In genomic region chr13:77909827-77910226, GRCh38 we compare ENCODE assay signal across 19 cellular contexts. TPM values are rescaled to one million over a fixed set of nuclear protein-coding genes. Genes with fewer than 3 reads are reported as not detected.
A peak's percentile ranks its signal among the peaks of the same experiment; 100 is the strongest.
DNase-seq lines count a peak whose midpoint lies in the region; ATAC-seq and TF ChIP-seq lines count a peak whose summit lies in the region.
"Had no signal": no experiment of that assay in that cellular context is flagged by ENCODE, and none has a peak within 500 bp of the region (broad histone marks: within the 10 kb centered on the region; RNA-seq: fewer than 3 reads in every experiment).

No MANE protein-coding gene starts in this region.

- TF ChIP-seq CTCF in mucosa of descending colon (IDR thresholded peaks at IDR 0.05), result no peak
- TF ChIP-seq CTCF in CD4-positive, alpha-beta T cell (IDR thresholded peaks at IDR 0.05), result no peak

- no peaks in the 10 kb centered on the region for H3K9me3 Mint-ChIP-seq in activated naive CD4-positive, alpha-beta T cell treated with anti-CD3 and anti-CD28 coated beads, Interleukin-2, amount 50 U/mL, for 24 hours
- no peaks in the 10 kb centered on the region for H3K9me3 Mint-ChIP-seq in activated naive CD4-positive, alpha-beta T cell treated with anti-CD3 and anti-CD28 coated beads for 36 hours
- no peaks in the 10 kb centered on the region for H3K9me3 Mint-ChIP-seq in CD4-positive, alpha-beta T cell
- H3K9me3 Mint-ChIP-seq: CD4-positive, alpha-beta memory T cell; IgD-negative memory B cell had no signal

- H3K27me3 Mint-ChIP-seq in activated naive CD4-positive, alpha-beta T cell treated with anti-CD3 and anti-CD28 coated beads, Interleukin-2, amount 50 U/mL, for 24 hours, result peaks cover 2% of the 10 kb centered on the region
- peaks cover 3% of the 10 kb centered on the region for H3K27me3 Mint-ChIP-seq in activated naive CD4-positive, alpha-beta T cell treated with anti-CD3 and anti-CD28 coated beads for 36 hours (ENCODE audit: low read depth)
- H3K27me3 Mint-ChIP-seq in CD4-positive, alpha-beta T cell, result peaks cover 4% of the 10 kb centered on the region

- intact Hi-C loops in activated naive CD4-positive, alpha-beta T cell treated with anti-CD3 and anti-CD28 coated beads for 36 hours (cut with micrococcal nuclease), result no loop called here
- intact Hi-C loops in mucosa of descending colon (cut with DNase I, micrococcal nuclease), result no loop called here
- intact Hi-C loops in CD4-positive, alpha-beta T cell (cut with DNase I, micrococcal nuclease), result no loop called here

- POLR2A ChIA-PET in CD4-positive, alpha-beta T cell (lab: Charles Lee), result no interaction called here

- DNase-seq in activated naive CD4-positive, alpha-beta T cell treated with anti-CD3 and anti-CD28 coated beads for 36 hours, result no peak
- peak; percentile 57 for DNase-seq in SK-N-DZ (ENCODE audit: low spot score)
- no peak for DNase-seq in MV-4-11 (lab: John Stamatoyannopoulos, UW)
- DNase-seq in mucosa of descending colon, result no peak
- no peak for DNase-seq in CD4-positive, alpha-beta T cell
- DNase-seq: AML-193; CD4-positive, alpha-beta memory T cell; DMS153; DMS79; GF-D8 had no signal

- H3K9me3 ChIP-seq in mesodermal cell (ENCODE audit: control insufficient read depth, low read length) (no peaks in the 10 kb centered on the region), mucosa of descending colon (no peaks in the 10 kb centered on the region)
- H3K9me3 ChIP-seq in CD4-positive, alpha-beta T cell (ENCODE audit: control insufficient read depth, low read length), result no peaks in the 10 kb centered on the region
- H3K9me3 ChIP-seq: A549, HAP-1 had no signal

- H3K36me3 Mint-ChIP-seq in activated naive CD4-positive, alpha-beta T cell treated with anti-CD3 and anti-CD28 coated beads, Interleukin-2, amount 50 U/mL, for 24 hours, result no peaks in the 10 kb centered on the region
- no peaks in the 10 kb centered on the region for H3K36me3 Mint-ChIP-seq in activated naive CD4-positive, alpha-beta T cell treated with anti-CD3 and anti-CD28 coated beads for 36 hours (ENCODE audit: low read depth)
- no peaks in the 10 kb centered on the region for H3K36me3 Mint-ChIP-seq in CD4-positive, alpha-beta T cell (ENCODE audit: low read depth)
- H3K36me3 Mint-ChIP-seq: CD4-positive, alpha-beta memory T cell; IgD-negative memory B cell had no signal

- H3K27ac Mint-ChIP-seq in activated naive CD4-positive, alpha-beta T cell treated with anti-CD3 and anti-CD28 coated beads, Interleukin-2, amount 50 U/mL, for 24 hours, result peak overlapping the region; percentile 15
- H3K27ac Mint-ChIP-seq in activated naive CD4-positive, alpha-beta T cell treated with anti-CD3 and anti-CD28 coated beads for 36 hours, result no peak overlapping the region
- H3K27ac Mint-ChIP-seq in CD4-positive, alpha-beta T cell, result no peak overlapping the region
- H3K27ac Mint-ChIP-seq: CD4-positive, alpha-beta memory T cell; IgD-negative memory B cell had no signal

- CTCF ChIA-PET in activated naive CD4-positive, alpha-beta T cell treated with anti-CD3 and anti-CD28 coated beads for 36 hours (lab: Charles Lee), result no interaction called here
- CTCF ChIA-PET in CD4-positive, alpha-beta T cell (lab: Charles Lee), result no interaction called here

- H3K27ac ChIP-seq in mesodermal cell (ENCODE audit: low read depth, low read length, severe bottlenecking), result peak overlapping the region; percentile 11
- no peak overlapping the region for H3K27ac ChIP-seq in CD4-positive, alpha-beta T cell (ENCODE audit: low read depth, low read length)
- H3K27ac ChIP-seq: 22Rv1, A549, C4-2B had no signal

- H3K4me1 Mint-ChIP-seq in activated naive CD4-positive, alpha-beta T cell treated with anti-CD3 and anti-CD28 coated beads, Interleukin-2, amount 50 U/mL, for 24 hours, result no peaks in the 10 kb centered on the region
- H3K4me1 Mint-ChIP-seq in activated naive CD4-positive, alpha-beta T cell treated with anti-CD3 and anti-CD28 coated beads for 36 hours (ENCODE audit: low read depth), result no peaks in the 10 kb centered on the region
- H3K4me1 Mint-ChIP-seq in CD4-positive, alpha-beta T cell (ENCODE audit: low read depth), result no peaks in the 10 kb centered on the region
- H3K4me1 Mint-ChIP-seq: CD4-positive, alpha-beta memory T cell; IgD-negative memory B cell had no signal

- H3K4me3 ChIP-seq in mesodermal cell (ENCODE audit: extremely low read depth, insufficient read depth, low read length, poor library complexity, severe bottlenecking) (no peak overlapping the region), mucosa of descending colon (no peak overlapping the region)
- H3K4me3 ChIP-seq: A549, HAP-1 had no signal

- no peak overlapping the region for H3K4me3 Mint-ChIP-seq in activated naive CD4-positive, alpha-beta T cell treated with anti-CD3 and anti-CD28 coated beads, Interleukin-2, amount 50 U/mL, for 24 hours
- H3K4me3 Mint-ChIP-seq in activated naive CD4-positive, alpha-beta T cell treated with anti-CD3 and anti-CD28 coated beads for 36 hours, result no peak overlapping the region
- H3K4me3 Mint-ChIP-seq in CD4-positive, alpha-beta T cell, result no peak overlapping the region
- H3K4me3 Mint-ChIP-seq: CD4-positive, alpha-beta memory T cell; IgD-negative memory B cell had no signal

- peaks cover 4% of the 10 kb centered on the region for H3K27me3 ChIP-seq in CD4-positive, alpha-beta T cell (ENCODE audit: control insufficient read depth, insufficient read depth, low read length)

- no peaks in the 10 kb centered on the region for H3K4me1 ChIP-seq in mesodermal cell (ENCODE audit: control insufficient read depth, insufficient read depth, low read length, poor library complexity, severe bottlenecking)
- no peaks in the 10 kb centered on the region for H3K4me1 ChIP-seq in mucosa of descending colon (ENCODE audit: low read depth)
- H3K4me1 ChIP-seq: A549, HAP-1 had no signal

- WGBS in mesodermal cell (ENCODE audit: insufficient coverage in 2 of 2), 2 experiments, result 40 to 86% methylated on average over 1 of the region's 3 CpGs

- H3K36me3 ChIP-seq in mesodermal cell (ENCODE audit: control insufficient read depth, insufficient read depth, low read length) (no peaks in the 10 kb centered on the region), mucosa of descending colon (ENCODE audit: low read depth) (no peaks in the 10 kb centered on the region)
- H3K36me3 ChIP-seq: HAP-1 had no signal

- ATAC-seq in mucosa of descending colon, result no peak
- ATAC-seq in CD4-positive, alpha-beta T cell (ENCODE audit: poor library complexity), result no peak
- ATAC-seq: A549, HepG2 had no signal

RNA-seq across cellular contexts. Expression of gene EDNRB, which starts 8.8 kb away (rescaled TPM):
- total RNA-seq in activated naive CD4-positive, alpha-beta T cell treated with anti-CD3 and anti-CD28 coated beads for 36 hours, result not detected
- 5.7 and 7.0 TPM in 2 replicates for polyA plus RNA-seq in SK-N-DZ (2014; cell fraction: cytosol; rRNA removed)
- 3.4 and 5.3 TPM in 2 replicates for polyA plus RNA-seq in SK-N-DZ (2014; cell fraction: nucleus; rRNA removed)
- 46.5 TPM for polyA plus RNA-seq in mesodermal cell (2013, experiment 1 of 2)
- 36.2 TPM for polyA plus RNA-seq in mesodermal cell (2013, experiment 2 of 2)
- 10 to 100 TPM in 2 of 3 donors, 1 to 10 TPM in 1; 6.8 to 11.2 (median 11.0) TPM for total RNA-seq in mucosa of descending colon
- not detected for total RNA-seq in CD4-positive, alpha-beta T cell
- total RNA-seq: CD4-positive, alpha-beta memory T cell; HepG2 had no signal
- polyA plus RNA-seq: A549; BJ; CD4-positive, alpha-beta memory T cell; HepG2; IgD-negative memory B cell had no signal

Comparison
In these comparisons a context has a peak if more than half of its experiments do, and no peak if none do; other contexts are left out.
1. RNA of gene EDNRB, which starts 8.8 kb away (total RNA-seq): 6.8 to 11.2 TPM in mucosa of descending colon; not detected in activated naive CD4-positive, alpha-beta T cell treated with anti-CD3 and anti-CD28 coated beads for 36 hours and not detected in CD4-positive, alpha-beta T cell; every median in the first group is over 4 times any median in the second.